In genomic region chr17:68491381-68491849, GRCh38 we compare ENCODE assay signal across 10 cellular contexts. TPM values are rescaled to one million over a fixed set of nuclear protein-coding genes. Genes with fewer than 3 reads are reported as not detected.
DNase-seq lines count a peak whose midpoint lies in the region; ATAC-seq and TF ChIP-seq lines count a peak whose summit lies in the region.
"Had no signal": no experiment of that assay in that cellular context is flagged by ENCODE, and none has a peak within 500 bp of the region (broad histone marks: within the 10 kb centered on the region; RNA-seq: fewer than 3 reads in every experiment).

No MANE protein-coding gene starts in this region.

- no peaks in the 10 kb centered on the region for H3K36me3 Mint-ChIP-seq in CD8-positive, alpha-beta memory T cell

- no TSS peak for BruUV-seq in OCI-LY7 (replicated peaks; lab: Mats Ljungman, UMichigan)

- H3K4me3 Mint-ChIP-seq in CD8-positive, alpha-beta memory T cell, result no peak overlapping the region

- DNase-seq in OCI-LY7 (ENCODE audit: low spot score) (peak; percentile 85), cardiac muscle cell (ENCODE audit: low read depth in 1 of 2, low spot score in 1 of 2) (peak in 1 of 2 donors; percentile 31), HK-2 (ENCODE audit: unreplicated experiment) (no peak), DMS53 (lab: John Stamatoyannopoulos, UW) (no peak)
- no peak for DNase-seq in stimulated activated CD4-positive, alpha-beta T cell treated with anti-CD3 and anti-CD28 coated beads, Interleukin-15, amount 100 ng/mL, for 24 hours
- no peak for DNase-seq in CD8-positive, alpha-beta memory T cell
- DNase-seq: activated CD4-positive, alpha-beta T cell treated with anti-CD3 and anti-CD28 coated beads, Interleukin-2, amount 50 U/mL, for 48 hours; stimulated activated CD4-positive, alpha-beta T cell treated with anti-CD3 and anti-CD28 coated beads, Interleukin-4, amount 100 ng/mL, for 1 hour had no signal

- H3K27me3 ChIP-seq in cardiac muscle cell (no peaks in the 10 kb centered on the region), skeletal muscle tissue (ENCODE audit: control insufficient read depth in 3 of 3, insufficient read depth in 3 of 3, low read length in 3 of 3) (no peaks in the 10 kb centered on the region)
- no peaks in the 10 kb centered on the region for H3K27me3 ChIP-seq in CD8-positive, alpha-beta memory T cell (ENCODE audit: insufficient read depth, low read length, poor library complexity, severe bottlenecking)

- H3K9me3 ChIP-seq in OCI-LY7 (ENCODE audit: low read length) (peaks cover 4% of the 10 kb centered on the region; the same call in 1 of the 2 replicates), cardiac muscle cell (ENCODE audit: low read depth) (no peaks in the 10 kb centered on the region), skeletal muscle tissue (ENCODE audit: control insufficient read depth in 3 of 3, low read length in 3 of 3) (no peaks in the 10 kb centered on the region)
- H3K9me3 ChIP-seq in CD8-positive, alpha-beta memory T cell (ENCODE audit: low read length), result no peaks in the 10 kb centered on the region

- no peak for TF ChIP-seq CTCF in OCI-LY7 (conservative IDR thresholded peaks at IDR 0.05; ENCODE audit: low read length)
- TF ChIP-seq CTCF in cardiac muscle cell (IDR thresholded peaks at IDR 0.05; ENCODE audit: low read depth, low read length), result no peak

- intact Hi-C loops in OCI-LY7 (cut with micrococcal nuclease; ENCODE audit: unreplicated experiment), result loop anchor here (2.0 kb wide), 1 partner anchor 21 kb away; the partner anchor contains the start of gene PRKAR1A

- no peaks in the 10 kb centered on the region for H4K20me1 ChIP-seq in OCI-LY7 (ENCODE audit: insufficient read depth, low read length)

- peaks cover 0 to 3% of the 10 kb centered on the region in 2 donors for H3K27me3 Mint-ChIP-seq in CD8-positive, alpha-beta memory T cell

- POLR2A ChIA-PET in OCI-LY7 (lab: Charles Lee), result interaction anchor here (0.6 to 1.4 kb wide), 11 partner anchors 9 to 700 kb away, joined by 3 to 7 read pairs (median 4); no protein-coding TSS in a partner anchor
- POLR2A ChIA-PET in CD8-positive, alpha-beta memory T cell (lab: Charles Lee), result no interaction called here

- peak overlapping the region; percentile 63 for H2AFZ ChIP-seq in OCI-LY7 (ENCODE audit: low read length)

- H3K79me2 ChIP-seq in OCI-LY7 (ENCODE audit: insufficient read depth, low read depth, low read length), result no peaks in the 10 kb centered on the region

- peak; percentile 54 for ATAC-seq in GM19438 (IDR thresholded peaks at IDR 0.05; ENCODE audit: low read depth, unreplicated experiment)

- H3K4me1 Mint-ChIP-seq in CD8-positive, alpha-beta memory T cell, result peaks cover 12 to 17% (median 13%) of the 10 kb centered on the region in 3 donors

- H3K36me3 ChIP-seq in OCI-LY7 (ENCODE audit: insufficient read depth, low read length) (peaks cover 4% of the 10 kb centered on the region; the same call in 1 of the 2 replicates), cardiac muscle cell (no peaks in the 10 kb centered on the region), skeletal muscle tissue (ENCODE audit: control insufficient read depth in 3 of 3, insufficient read depth in 3 of 3, low read length in 3 of 3) (no peaks in the 10 kb centered on the region)
- no peaks in the 10 kb centered on the region for H3K36me3 ChIP-seq in CD8-positive, alpha-beta memory T cell (ENCODE audit: insufficient read depth, low read length)

- CTCF ChIA-PET in OCI-LY7 (lab: Charles Lee; ENCODE audit: unreplicated experiment), result no interaction called here
- CTCF ChIA-PET in CD8-positive, alpha-beta memory T cell (lab: Charles Lee), result no interaction called here

- H3K4me1 ChIP-seq in OCI-LY7 (ENCODE audit: insufficient read depth, low read length, poor library complexity, severe bottlenecking) (peaks cover 56% of the 10 kb centered on the region), cardiac muscle cell (ENCODE audit: low read depth) (peaks cover 11% of the 10 kb centered on the region), skeletal muscle tissue (ENCODE audit: control insufficient read depth in 3 of 3, insufficient read depth in 3 of 3, low read length in 3 of 3) (peaks cover 7 to 14% (median 10%) of the 10 kb centered on the region in 3 donors)
- H3K4me1 ChIP-seq in CD8-positive, alpha-beta memory T cell (ENCODE audit: insufficient read depth, low read length), result peaks cover 15% of the 10 kb centered on the region

- H3K9me2 ChIP-seq in OCI-LY7 (ENCODE audit: insufficient read depth, low read length), result no peaks in the 10 kb centered on the region

- peak overlapping the region; percentile 64 for H3K4me2 ChIP-seq in OCI-LY7 (ENCODE audit: low read length)

- H3K27ac ChIP-seq in OCI-LY7 (ENCODE audit: low read depth, low read length, poor library complexity, severe bottlenecking) (peak overlapping the region; percentile 75), cardiac muscle cell (peak overlapping the region; percentile 49), skeletal muscle tissue (ENCODE audit: low read depth, low read length) (peak overlapping the region; percentile 48)
- no peak overlapping the region for H3K27ac ChIP-seq in CD8-positive, alpha-beta memory T cell (ENCODE audit: low read depth, low read length)

- peak overlapping the region in 1 of 8 donors; percentile 17 for H3K27ac Mint-ChIP-seq in CD8-positive, alpha-beta memory T cell

- H3K4me3 ChIP-seq in OCI-LY7 (ENCODE audit: low read depth, low read length, poor library complexity, severe bottlenecking), result peak overlapping the region; percentile 19
- H3K4me3 ChIP-seq in cardiac muscle cell, result no peak overlapping the region
- H3K4me3 ChIP-seq in skeletal muscle tissue (ENCODE audit: low read length in 3 of 3), result no peak overlapping the region
- no peak overlapping the region for H3K4me3 ChIP-seq in CD8-positive, alpha-beta memory T cell (ENCODE audit: low read length)

- H3K9me3 Mint-ChIP-seq in CD8-positive, alpha-beta memory T cell, result no peaks in the 10 kb centered on the region

- H3K9ac ChIP-seq in skeletal muscle tissue (ENCODE audit: low read depth in 1 of 3, low read length in 3 of 3), result no peak overlapping the region

RNA-seq across cellular contexts. Expression of gene PRKAR1A, which starts 20.8 kb away (rescaled TPM):
- total RNA-seq in OCI-LY7 (2014; rRNA removed; shearing (Covaris generic)), result 158 and 228 TPM in 2 replicates
- total RNA-seq in OCI-LY7 (2022) (332 and 359 TPM in 2 replicates), cardiac muscle cell (458 and 473 TPM in 2 replicates), skeletal muscle tissue (267 TPM)
- polyA plus RNA-seq in cardiac muscle cell, result 301 and 323 TPM in 2 replicates
- total RNA-seq in CD8-positive, alpha-beta memory T cell, result 100 to 1,000 TPM; 197 to 203 TPM
- 191 TPM for polyA plus RNA-seq in CD8-positive, alpha-beta memory T cell

RNA-seq across cellular contexts. Expression of gene WIPI1, which starts 34.1 kb away (rescaled TPM):
- total RNA-seq in OCI-LY7 (2014; rRNA removed; shearing (Covaris generic)), result 31.7 and 34.4 TPM in 2 replicates
- 43.5 and 59.2 TPM in 2 replicates for total RNA-seq in OCI-LY7 (2022)
- 39.8 and 76.7 TPM in 2 replicates for total RNA-seq in cardiac muscle cell
- 57.5 and 72.5 TPM in 2 replicates for polyA plus RNA-seq in cardiac muscle cell
- total RNA-seq in skeletal muscle tissue, result 37.6 TPM
- total RNA-seq in CD8-positive, alpha-beta memory T cell, result 10 to 100 TPM in 1 of 2 experiments, 1 to 10 TPM in 1; 9.8 to 10.3 TPM
- polyA plus RNA-seq in CD8-positive, alpha-beta memory T cell, result 8.2 TPM
